ENCODE assay signal across 9 cellular contexts in the genomic region with DNA sequence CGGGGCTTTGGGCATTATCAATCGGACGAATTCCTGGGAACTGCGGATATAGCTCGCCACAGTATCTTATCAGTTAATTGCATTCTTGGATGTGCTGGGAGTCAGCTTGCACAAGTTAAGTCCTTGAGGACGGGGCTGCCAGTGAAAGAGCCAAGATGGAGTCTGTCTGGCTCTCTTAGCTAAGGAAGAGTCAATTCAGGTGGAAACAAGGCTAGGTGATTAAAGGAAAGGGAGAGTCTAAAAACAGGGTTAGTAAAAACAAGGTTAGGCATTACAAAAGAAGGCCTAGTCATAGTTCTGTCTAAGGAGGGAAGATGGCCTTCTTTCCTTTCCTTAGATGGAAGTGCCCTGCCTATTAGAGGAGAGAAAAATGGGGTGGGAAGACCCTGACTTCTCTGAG. TPM values are rescaled to one million over a fixed set of nuclear protein-coding genes. Genes with fewer than 3 reads are reported as not detected.
DNase-seq lines count a peak whose midpoint lies in the region; ATAC-seq and TF ChIP-seq lines count a peak whose summit lies in the region.
"Not testable (repeated sequence)": the region's sequence is repeated elsewhere in the genome, so short reads cannot be mapped to it uniquely, and the experiment has no call there.
"Had no signal": no experiment of that assay in that cellular context is flagged by ENCODE, and none has a peak within 500 bp of the region (broad histone marks: within the 10 kb centered on the region; RNA-seq: fewer than 3 reads in every experiment).

No MANE protein-coding gene starts in this region.

- peak overlapping the region; percentile 72; the same call in 1 of the 2 replicates for H3K27ac ChIP-seq in GM23338 (ENCODE audit: low read depth)
- not testable (repeated sequence) for H3K27ac ChIP-seq in WERI-Rb-1; endodermal cell (ENCODE audit: low read depth, low read length); naive thymus-derived CD4-positive, alpha-beta T cell (ENCODE audit: low read depth, low read length); neural progenitor cell

- H3K4me2 ChIP-seq in GM23338, neural progenitor cell: not testable (repeated sequence)

- H3K79me2 ChIP-seq in GM23338 (replicated peaks; ENCODE audit: insufficient read depth) (peaks cover 79% of the 10 kb centered on the region), neural progenitor cell (ENCODE audit: low read depth) (peaks cover 79% of the 10 kb centered on the region)

- not testable (repeated sequence) for H3K9me3 Mint-ChIP-seq in GM23338; activated naive CD4-positive, alpha-beta T cell treated with anti-CD3 and anti-CD28 coated beads, Interleukin-2, amount 50 U/mL, for 24 hours; endodermal cell; naive thymus-derived CD4-positive, alpha-beta T cell; neural progenitor cell; type B pancreatic cell

- peaks cover 54% of the 10 kb centered on the region for H3K36me3 Mint-ChIP-seq in GM23338 (ENCODE audit: low read depth)
- peaks cover 16% of the 10 kb centered on the region for H3K36me3 Mint-ChIP-seq in activated naive CD4-positive, alpha-beta T cell treated with anti-CD3 and anti-CD28 coated beads, Interleukin-2, amount 50 U/mL, for 24 hours
- H3K36me3 Mint-ChIP-seq in endodermal cell (ENCODE audit: low read depth) = peaks cover 52% of the 10 kb centered on the region
- peaks cover 15 to 48% (median 30%) of the 10 kb centered on the region in 5 donors for H3K36me3 Mint-ChIP-seq in naive thymus-derived CD4-positive, alpha-beta T cell
- H3K36me3 Mint-ChIP-seq in neural progenitor cell = peaks cover 32% of the 10 kb centered on the region
- peaks cover 28% of the 10 kb centered on the region for H3K36me3 Mint-ChIP-seq in type B pancreatic cell

- H3K4me1 ChIP-seq in GM23338 (ENCODE audit: insufficient read depth) = peaks cover 19% of the 10 kb centered on the region
- H3K4me1 ChIP-seq in endodermal cell (ENCODE audit: control insufficient read depth, insufficient read depth, low read length) = peaks cover 18% of the 10 kb centered on the region
- peaks cover 12 to 37% of the 10 kb centered on the region in 2 donors for H3K4me1 ChIP-seq in naive thymus-derived CD4-positive, alpha-beta T cell (ENCODE audit: control insufficient read depth in 2 of 2, insufficient read depth in 2 of 2, low read length in 2 of 2)
- peaks cover 26% of the 10 kb centered on the region for H3K4me1 ChIP-seq in neural progenitor cell

- not testable (repeated sequence) for H3K9ac ChIP-seq in endodermal cell (ENCODE audit: extremely low read depth, low read length, poor library complexity, severe bottlenecking); neural progenitor cell

- WGBS in endodermal cell (ENCODE audit: insufficient coverage in 1 of 2, insufficient read length in 1 of 2), 2 experiments = 56 to 69% methylated on average over 1 to 6 of the region's 6 CpGs

- peaks cover 13% of the 10 kb centered on the region for H3F3A ChIP-seq in GM23338 (replicated peaks; ENCODE audit: low read depth)
- H3F3A ChIP-seq in neural progenitor cell (ENCODE audit: low read depth) = peaks cover 11% of the 10 kb centered on the region

- H2AFZ ChIP-seq in GM23338; neural progenitor cell (replicated peaks): not testable (repeated sequence)

- H3K27ac Mint-ChIP-seq in GM23338 (peak overlapping the region; percentile 74), endodermal cell (peak overlapping the region; percentile 97), type B pancreatic cell (peak overlapping the region; percentile 42)
- peak overlapping the region; percentile 19 for H3K27ac Mint-ChIP-seq in activated naive CD4-positive, alpha-beta T cell treated with anti-CD3 and anti-CD28 coated beads, Interleukin-2, amount 50 U/mL, for 24 hours
- peak overlapping the region in 5 of 9 donors; percentile 4 to 69 (median 29) for H3K27ac Mint-ChIP-seq in naive thymus-derived CD4-positive, alpha-beta T cell
- H3K27ac Mint-ChIP-seq in neural progenitor cell = not testable (repeated sequence)

- not testable (repeated sequence) for DNase-seq in GM23338 (ENCODE audit: low spot score); endodermal cell; naive thymus-derived CD4-positive, alpha-beta T cell; neural progenitor cell (ENCODE audit: low spot score); type B pancreatic cell (ENCODE audit: extremely low spot score, unreplicated experiment)
- DNase-seq in WERI-Rb-1 = peak; percentile 16

- not testable (repeated sequence) for H3K4me3 Mint-ChIP-seq in GM23338, type B pancreatic cell
- peak overlapping the region; percentile 6 for H3K4me3 Mint-ChIP-seq in activated naive CD4-positive, alpha-beta T cell treated with anti-CD3 and anti-CD28 coated beads, Interleukin-2, amount 50 U/mL, for 24 hours
- H3K4me3 Mint-ChIP-seq in endodermal cell (peak overlapping the region; percentile 95), neural progenitor cell (peak overlapping the region; percentile 43)
- H3K4me3 Mint-ChIP-seq in naive thymus-derived CD4-positive, alpha-beta T cell = peak overlapping the region in 4 of 10 donors; percentile 29 to 94 (median 57)

- POLR2A ChIA-PET in naive thymus-derived CD4-positive, alpha-beta T cell (lab: Charles Lee) = interaction anchor here (0.6 to 1.2 kb wide), 2 partner anchors 56 to 99 kb away, joined by 4 to 6 read pairs; a partner anchor contains a TSS

- ATAC-seq in GM23338; naive thymus-derived CD4-positive, alpha-beta T cell: not testable (repeated sequence)

- H3K9me3 ChIP-seq in WERI-Rb-1 (ENCODE audit: severe bottlenecking); endodermal cell (ENCODE audit: control insufficient read depth, low read length); naive thymus-derived CD4-positive, alpha-beta T cell (ENCODE audit: control insufficient read depth in 2 of 3, low read length in 3 of 3); neural progenitor cell (ENCODE audit: low read depth): not testable (repeated sequence)

- CTCF ChIA-PET in naive thymus-derived CD4-positive, alpha-beta T cell (lab: Charles Lee) = interaction anchor here (0.6 kb wide), 1 partner anchor 223 kb away, joined by 3 read pairs; no protein-coding TSS in a partner anchor

- intact Hi-C loops in naive thymus-derived CD4-positive, alpha-beta T cell (cut with micrococcal nuclease) = not testable (repeated sequence)

- not testable (repeated sequence) for H3K4me3 ChIP-seq in GM23338; WERI-Rb-1 (ENCODE audit: low read depth, low read length); naive thymus-derived CD4-positive, alpha-beta T cell (ENCODE audit: low read length); neural progenitor cell
- peak overlapping the region; percentile 61 for H3K4me3 ChIP-seq in endodermal cell (ENCODE audit: low read length)

- H3K4me1 Mint-ChIP-seq in GM23338 (peaks cover 19% of the 10 kb centered on the region), endodermal cell (peaks cover 61% of the 10 kb centered on the region), neural progenitor cell (peaks cover 20% of the 10 kb centered on the region), type B pancreatic cell (ENCODE audit: unreplicated experiment) (peaks cover 32% of the 10 kb centered on the region)
- H3K4me1 Mint-ChIP-seq in activated naive CD4-positive, alpha-beta T cell treated with anti-CD3 and anti-CD28 coated beads, Interleukin-2, amount 50 U/mL, for 24 hours = peaks cover 69% of the 10 kb centered on the region
- peaks cover 27 to 85% (median 76%) of the 10 kb centered on the region in 7 donors for H3K4me1 Mint-ChIP-seq in naive thymus-derived CD4-positive, alpha-beta T cell

- peaks cover 28% of the 10 kb centered on the region for H4K20me1 ChIP-seq in GM23338 (replicated peaks; ENCODE audit: insufficient read depth)
- H4K20me1 ChIP-seq in neural progenitor cell (ENCODE audit: low read depth) = peaks cover 62% of the 10 kb centered on the region

- TF ChIP-seq CTCF in GM23338 (conservative IDR thresholded peaks at IDR 0.05; ENCODE audit: low read depth in 2 of 2); WERI-Rb-1 (IDR thresholded peaks at IDR 0.05; ENCODE audit: low read depth, low read length); endodermal cell (conservative IDR thresholded peaks at IDR 0.05); neural progenitor cell (IDR thresholded peaks at IDR 0.05); type B pancreatic cell (conservative IDR thresholded peaks at IDR 0.05): not testable (repeated sequence)

- not testable (repeated sequence) for H3K9me2 ChIP-seq in GM23338 (ENCODE audit: insufficient read depth)

- H3K36me3 ChIP-seq in GM23338 (ENCODE audit: insufficient read depth) (peaks cover 15% of the 10 kb centered on the region), WERI-Rb-1 (peaks cover 63% of the 10 kb centered on the region), endodermal cell (ENCODE audit: control insufficient read depth, insufficient read depth, low read length) (peaks cover 52% of the 10 kb centered on the region)
- H3K36me3 ChIP-seq in naive thymus-derived CD4-positive, alpha-beta T cell (ENCODE audit: control insufficient read depth in 2 of 3, insufficient read depth in 3 of 3, low read length in 3 of 3) = peaks cover 0 to 48% (median 13%) of the 10 kb centered on the region in 3 experiments
- H3K36me3 ChIP-seq in neural progenitor cell = not testable (repeated sequence)

- not testable (repeated sequence) for H3K27me3 Mint-ChIP-seq in GM23338 (ENCODE audit: insufficient read depth, low read depth, poor library complexity); activated naive CD4-positive, alpha-beta T cell treated with anti-CD3 and anti-CD28 coated beads, Interleukin-2, amount 50 U/mL, for 24 hours; endodermal cell (ENCODE audit: insufficient read depth); naive thymus-derived CD4-positive, alpha-beta T cell; neural progenitor cell (ENCODE audit: insufficient read depth, low read depth); type B pancreatic cell

- H3K27me3 ChIP-seq in GM23338 (ENCODE audit: insufficient read depth); WERI-Rb-1 (ENCODE audit: insufficient read depth, low read depth, severe bottlenecking); endodermal cell (ENCODE audit: control insufficient read depth, insufficient read depth, low read length, poor library complexity, severe bottlenecking); naive thymus-derived CD4-positive, alpha-beta T cell (ENCODE audit: control insufficient read depth in 2 of 2, insufficient read depth in 2 of 2, low read length in 2 of 2); neural progenitor cell: not testable (repeated sequence)

RNA-seq across cellular contexts. Expression of a gene that starts 3.0 kb away (rescaled TPM):
- total RNA-seq in GM23338 (2014; rRNA removed; shearing (Covaris generic)) = 104 and 111 TPM in 2 replicates
- polyA plus RNA-seq in GM23338 (2016; fragmentation: Nextera tagmentation; extraction: Ambion mirVana) = 210 TPM in 2 replicates
- total RNA-seq in endodermal cell = 100 to 1,000 TPM; 165 to 242 TPM
- 111 TPM for polyA plus RNA-seq in endodermal cell (2013, experiment 1 of 2)
- polyA plus RNA-seq in endodermal cell (2013, experiment 2 of 2) = 120 TPM
- 10 to 100 TPM; 48.6 to 93.8 (median 75.4) TPM for total RNA-seq in naive thymus-derived CD4-positive, alpha-beta T cell
- polyA plus RNA-seq in naive thymus-derived CD4-positive, alpha-beta T cell = 100 to 1,000 TPM; 157 to 257 TPM
- total RNA-seq in neural progenitor cell (ENCODE audit: low replicate concordance) = 96.0 and 138 TPM in 2 replicates
- 68.1 and 75.6 TPM in 2 replicates for total RNA-seq in type B pancreatic cell (ENCODE audit: low replicate concordance)

RNA-seq across cellular contexts. Expression of a gene that starts 27.7 kb away (rescaled TPM):
- total RNA-seq in GM23338 (2014; rRNA removed; shearing (Covaris generic)) = 123 and 131 TPM in 2 replicates
- 232 and 241 TPM in 2 replicates for polyA plus RNA-seq in GM23338 (2016; fragmentation: Nextera tagmentation; extraction: Ambion mirVana)
- total RNA-seq in endodermal cell (100 to 1,000 TPM; 102 to 118 TPM), neural progenitor cell (ENCODE audit: low replicate concordance) (199 and 315 TPM in 2 replicates), type B pancreatic cell (ENCODE audit: low replicate concordance) (87.5 and 103 TPM in 2 replicates)
- polyA plus RNA-seq in endodermal cell (2013, experiment 1 of 2) = 149 TPM
- polyA plus RNA-seq in endodermal cell (2013, experiment 2 of 2) = 146 TPM
- total RNA-seq in naive thymus-derived CD4-positive, alpha-beta T cell = 10 to 100 TPM; 20.2 to 64.3 (median 25.0) TPM
- 100 to 1,000 TPM in 1 of 2 donors, 10 to 100 TPM in 1; 68.0 to 172 TPM for polyA plus RNA-seq in naive thymus-derived CD4-positive, alpha-beta T cell

RNA-seq across cellular contexts. Expression of a gene that starts 55.8 kb away (rescaled TPM):
- total RNA-seq in GM23338 (2014; rRNA removed; shearing (Covaris generic)) = 45.5 and 47.4 TPM in 2 replicates
- polyA plus RNA-seq in GM23338 (2016; fragmentation: Nextera tagmentation; extraction: Ambion mirVana) = 82.1 and 93.2 TPM in 2 replicates
- total RNA-seq in endodermal cell = 10 to 100 TPM; 15.3 to 16.8 TPM
- 18.2 TPM for polyA plus RNA-seq in endodermal cell (2013, experiment 1 of 2)
- 17.8 TPM for polyA plus RNA-seq in endodermal cell (2013, experiment 2 of 2)
- 10 to 100 TPM in 1 of 5 experiments, 1 to 10 TPM in 4; 5.2 to 15.2 (median 8.0) TPM for total RNA-seq in naive thymus-derived CD4-positive, alpha-beta T cell
- polyA plus RNA-seq in naive thymus-derived CD4-positive, alpha-beta T cell = 10 to 100 TPM; 16.5 to 22.0 TPM
- total RNA-seq in neural progenitor cell (ENCODE audit: low replicate concordance) = 13.9 and 28.8 TPM in 2 replicates
- total RNA-seq in type B pancreatic cell (ENCODE audit: low replicate concordance) = 15.4 and 16.4 TPM in 2 replicates

RNA-seq across cellular contexts. Expression of a gene that starts 56.2 kb away (rescaled TPM):
- 0.47 TPM in 1 of 2 replicates, not detected in the other for total RNA-seq in GM23338 (2014; rRNA removed; shearing (Covaris generic))
- 3.8 and 4.4 TPM in 2 replicates for polyA plus RNA-seq in GM23338 (2016; fragmentation: Nextera tagmentation; extraction: Ambion mirVana)
- total RNA-seq in endodermal cell = 1 to 10 TPM; 1.7 to 1.9 TPM
- polyA plus RNA-seq in endodermal cell (2013, experiment 1 of 2) = 3.9 TPM
- polyA plus RNA-seq in endodermal cell (2013, experiment 2 of 2) = 3.4 TPM
- total RNA-seq in naive thymus-derived CD4-positive, alpha-beta T cell = 1 to 10 TPM in 2 of 5 experiments, not detected in 3; 1.2 to 1.9 TPM
- 1 to 10 TPM; 1.1 to 1.3 TPM for polyA plus RNA-seq in naive thymus-derived CD4-positive, alpha-beta T cell
- 0.45 and 2.9 TPM in 2 replicates for total RNA-seq in neural progenitor cell (ENCODE audit: low replicate concordance)
- total RNA-seq in type B pancreatic cell (ENCODE audit: low replicate concordance) = 3.5 and 3.7 TPM in 2 replicates
- total RNA-seq: CD8-positive, alpha-beta T cell; H4 had no signal
